In the genomic region with DNA sequence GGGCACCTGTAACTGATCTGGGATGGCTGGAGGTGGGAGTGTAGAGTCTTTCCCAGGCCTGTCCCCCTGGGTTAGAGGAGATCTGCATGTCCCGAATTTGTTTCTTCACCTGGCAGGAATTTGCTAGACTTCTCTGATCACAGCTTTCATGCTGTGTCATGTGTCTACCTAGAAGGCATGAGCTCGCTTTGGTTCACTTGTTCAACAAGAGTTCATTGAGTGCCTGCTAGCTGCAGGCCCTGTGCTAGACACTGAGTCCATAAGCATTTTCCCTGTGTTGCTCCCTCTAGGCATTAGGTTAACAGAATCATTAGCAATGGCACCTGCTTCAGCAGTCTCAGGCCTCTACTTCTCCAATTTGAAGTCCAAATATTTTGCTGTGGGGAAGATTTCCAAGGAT, we compare ENCODE assay signal across 24 cellular contexts.
"Had no signal": no experiment of that assay in that cellular context is flagged by ENCODE, and none has a peak within 500 bp of the region (broad histone marks: within the 10 kb centered on the region; RNA-seq: fewer than 3 reads in every experiment).

No MANE protein-coding gene starts in this region.

- H3K27ac Mint-ChIP-seq: memory B cell, mesothelial cell of epicardium, natural killer cell, neural progenitor cell had no signal

- H3K4me1 ChIP-seq: colonic mucosa, esophagus squamous epithelium, lower lobe of right lung, neural progenitor cell, parathyroid adenoma, prostate gland, upper lobe of left lung, uterus had no signal

- H3K4me1 Mint-ChIP-seq: memory B cell, neural progenitor cell had no signal

- DNase-seq: colonic mucosa; dermis blood vessel endothelial cell; esophagus squamous epithelium; foreskin fibroblast; hypothalamus; kidney glomerular epithelial cell; lower lobe of right lung; natural killer cell; nucleus accumbens; stimulated activated CD4-positive, alpha-beta T cell treated with anti-CD3 and anti-CD28 coated beads, Interleukin-2, amount 100 ng/mL, for 24 hours; stimulated activated CD4-positive, alpha-beta T cell treated with anti-CD3 and anti-CD28 coated beads, Interleukin-4, amount 100 ng/mL, for 4 hours; stimulated activated naive CD4-positive, alpha-beta T cell; stomach; substantia nigra; upper lobe of left lung; uterus had no signal

- H3K9me3 Mint-ChIP-seq: neural progenitor cell had no signal

- H3K27me3 Mint-ChIP-seq: memory B cell had no signal

- H3K4me3 Mint-ChIP-seq: memory B cell, mesothelial cell of epicardium, natural killer cell, neural progenitor cell had no signal

- H3K27ac ChIP-seq: colonic mucosa, esophagus squamous epithelium, gastroesophageal sphincter, lower lobe of right lung, neural progenitor cell, parathyroid adenoma, prostate gland, thoracic aorta, upper lobe of left lung, uterus had no signal

- H3K27me3 ChIP-seq: colonic mucosa, esophagus squamous epithelium, gastroesophageal sphincter, neural progenitor cell, stomach, upper lobe of left lung, uterus had no signal

- H3K4me3 ChIP-seq: colonic mucosa, esophagus squamous epithelium, gastroesophageal sphincter, lower lobe of right lung, neural progenitor cell, prostate gland, stomach, thoracic aorta, upper lobe of left lung, uterus had no signal

- ATAC-seq: gastroesophageal sphincter, lower lobe of right lung, natural killer cell, sciatic nerve had no signal

- H3K9me3 ChIP-seq: colonic mucosa, esophagus squamous epithelium, lower lobe of right lung, prostate gland, thoracic aorta, uterus had no signal

- H3K36me3 ChIP-seq: colonic mucosa, neural progenitor cell, uterus had no signal
